ENCODE assay signal across 8 cellular contexts in genomic region chr19:35468637-35469036, GRCh38. TPM values are rescaled to one million over a fixed set of nuclear protein-coding genes. Genes with fewer than 3 reads are reported as not detected.
A peak's percentile ranks its signal among the peaks of the same experiment; 100 is the strongest.
DNase-seq lines count a peak whose midpoint lies in the region; ATAC-seq and TF ChIP-seq lines count a peak whose summit lies in the region.

No MANE protein-coding gene starts in this region.

- ATAC-seq in GM18909 (IDR thresholded peaks at IDR 0.05; ENCODE audit: poor library complexity, unreplicated experiment), result peak; percentile 70

- H3K27ac ChIP-seq in liver (ENCODE audit: low read depth in 1 of 2, low read length in 2 of 2) (no peak overlapping the region), ascending aorta (no peak overlapping the region)

- no peaks in the 10 kb centered on the region for H3K27me3 ChIP-seq in liver (ENCODE audit: control insufficient read depth in 4 of 4, insufficient read depth in 4 of 4, low read length in 3 of 4)
- no peaks in the 10 kb centered on the region for H3K27me3 ChIP-seq in ascending aorta

- H3K4me3 ChIP-seq in liver (ENCODE audit: low read depth in 1 of 3, low read length in 3 of 3) (no peak overlapping the region), ascending aorta (no peak overlapping the region)

- TF ChIP-seq RAD21 in liver (IDR thresholded peaks at IDR 0.05), result peak; percentile 93 to 96

- TF ChIP-seq CTCF in liver (IDR thresholded peaks at IDR 0.05; ENCODE audit: low read depth, low read length, missing input control) (peak; percentile 91), ascending aorta (IDR thresholded peaks at IDR 0.05) (peak in 1 of 3 experiments; percentile 34)

- peak; percentile 73 for DNase-seq in CD1c-positive myeloid dendritic cell (ENCODE audit: extremely low spot score)
- peak; percentile 69 for DNase-seq in HuH-7 (ENCODE audit: low spot score)
- peak; percentile 56 for DNase-seq in T-helper 9 cell
- DNase-seq in T47D (ENCODE audit: low read depth in 1 of 2, low spot score in 1 of 2), result peak; percentile 31 to 58
- peak; percentile 37 for DNase-seq in stimulated activated CD8-positive, alpha-beta memory T cell treated with anti-CD3 and anti-CD28 coated beads, Interleukin-4, amount 100 ng/mL, for 24 hours (ENCODE audit: low read depth)
- DNase-seq in ascending aorta (ENCODE audit: low spot score in 2 of 2), result no peak

- no peaks in the 10 kb centered on the region for H3K9me3 ChIP-seq in liver (ENCODE audit: control insufficient read depth in 4 of 4, low read length in 3 of 4)
- H3K9me3 ChIP-seq in ascending aorta, result no peaks in the 10 kb centered on the region

- H3K4me1 ChIP-seq in liver (ENCODE audit: control insufficient read depth in 4 of 4, insufficient read depth in 4 of 4, low read length in 3 of 4) (peaks cover 0 to 8% (median 2%) of the 10 kb centered on the region in 4 donors), ascending aorta (no peaks in the 10 kb centered on the region)

- H3K36me3 ChIP-seq in liver (ENCODE audit: control insufficient read depth in 4 of 4, insufficient read depth in 3 of 4, low read depth in 1 of 4, low read length in 3 of 4), result no peaks in the 10 kb centered on the region
- H3K36me3 ChIP-seq in ascending aorta, result no peaks in the 10 kb centered on the region

- no peak overlapping the region for H3K9ac ChIP-seq in liver (ENCODE audit: low read depth in 1 of 2, low read length in 2 of 2)

- WGBS in liver, result 10% methylated on average over 2 of the region's 2 CpGs

- intact Hi-C loops in ascending aorta (cut with DNase I), result no loop called here

- in situ Hi-C loops in T47D (cut with HindIII; ENCODE audit: low pct_unique_long_range_greater_than_20kb, low sequenced_read_pairs), result no loop called here

TF ChIP-seq in liver, 16 proteins besides CTCF, POLR2A, EP300 and RAD21:
- TF ChIP-seq JUND (IDR thresholded peaks at IDR 0.05), result no peak
- TF ChIP-seq HNF4G (IDR thresholded peaks at IDR 0.05), result no peak
- TF ChIP-seq HNF4A (conservative IDR thresholded peaks at IDR 0.05), result peak in 1 of 2 donors; percentile 17
- TF ChIP-seq ZBTB33 (IDR thresholded peaks at IDR 0.05), result no peak
- no peak for TF ChIP-seq EGR1 (IDR thresholded peaks at IDR 0.05; ENCODE audit: low read depth in 2 of 2)
- TF ChIP-seq TAF1 (conservative IDR thresholded peaks at IDR 0.05), result no peak
- no peak for TF ChIP-seq YY1 (IDR thresholded peaks at IDR 0.05)
- TF ChIP-seq RXRA (IDR thresholded peaks at IDR 0.05), result peak; percentile 39 to 41
- TF ChIP-seq NR2F2 (IDR thresholded peaks at IDR 0.05), result peak; percentile 31

RNA-seq across cellular contexts. Expression of gene FFAR2, which starts 20.6 kb away (rescaled TPM):
- total RNA-seq in liver, result under 1 TPM; 0.67 to 0.84 TPM
- polyA plus RNA-seq in liver, result under 1 TPM; 0.25 to 0.28 TPM
- total RNA-seq in ascending aorta, result not detected

RNA-seq across cellular contexts. Expression of gene KRTDAP, which starts 21.6 kb away (rescaled TPM):
- total RNA-seq in liver, result not detected
- not detected for polyA plus RNA-seq in liver
- not detected for total RNA-seq in ascending aorta

RNA-seq across cellular contexts. Expression of gene DMKN, which starts 44.8 kb away (rescaled TPM):
- total RNA-seq in liver, result 1 to 10 TPM; 1.7 to 9.4 TPM
- 1 to 10 TPM; 1.4 to 3.1 TPM for polyA plus RNA-seq in liver
- 1.7 TPM for total RNA-seq in ascending aorta

RNA-seq across cellular contexts. Expression of gene SBSN, which starts 59.5 kb away (rescaled TPM):
- total RNA-seq in liver, result not detected
- polyA plus RNA-seq in liver, result not detected
- not detected for total RNA-seq in ascending aorta

Comparison
In these comparisons a context has a peak if more than half of its experiments do, and no peak if none do; other contexts are left out.
1. DNase-seq: peak in CD1c-positive myeloid dendritic cell (single experiment), HuH-7 (single experiment), T-helper 9 cell (single experiment), T47D (2 of 2) and stimulated activated CD8-positive, alpha-beta memory T cell treated with anti-CD3 and anti-CD28 coated beads, Interleukin-4, amount 100 ng/mL, for 24 hours (single experiment); none in ascending aorta (0 of 2).